In the genomic region with DNA sequence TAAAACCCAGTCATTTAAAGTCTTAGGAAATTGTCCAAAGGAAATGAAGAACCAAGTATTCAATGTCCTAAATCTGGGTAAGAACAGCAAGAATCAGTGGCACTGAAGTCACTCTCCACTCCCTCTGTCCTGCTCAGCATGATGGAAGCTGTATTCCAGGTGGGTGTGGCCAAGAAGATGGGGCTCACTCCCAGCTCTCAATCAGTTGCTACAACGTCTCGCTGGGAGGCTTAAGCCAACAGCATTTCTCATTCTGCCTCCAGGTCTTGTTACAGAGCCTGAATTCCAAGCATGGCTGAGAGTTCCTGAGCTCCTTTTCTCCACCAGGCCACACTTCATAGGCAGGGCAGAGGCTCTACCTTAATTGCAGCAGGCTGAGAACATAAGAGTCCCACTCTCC, we compare ENCODE assay signal across 28 cellular contexts. TPM values are rescaled to one million over a fixed set of nuclear protein-coding genes. Genes with fewer than 3 reads are reported as not detected.
DNase-seq lines count a peak whose midpoint lies in the region; ATAC-seq and TF ChIP-seq lines count a peak whose summit lies in the region.
"Had no signal": no experiment of that assay in that cellular context is flagged by ENCODE, and none has a peak within 500 bp of the region (broad histone marks: within the 10 kb centered on the region; RNA-seq: fewer than 3 reads in every experiment).

No MANE protein-coding gene starts in this region.

- no peaks in the 10 kb centered on the region for H3K4me1 Mint-ChIP-seq in stimulated activated naive CD8-positive, alpha-beta T cell treated with anti-CD3 and anti-CD28 coated beads, Interleukin-15, amount 100 ng/mL, for 72 hours
- H3K4me1 Mint-ChIP-seq: activated CD4-positive, alpha-beta T cell treated with anti-CD3 and anti-CD28 coated beads, Interleukin-2, amount 10 ng/mL, durations not matched to agents 24 days and 14 days; activated naive CD8-positive, alpha-beta T cell treated with anti-CD3 and anti-CD28 coated beads, Interleukin-2, amount 10 ng/mL, durations not matched to agents 7 days and 5 days; CD14-positive monocyte had no signal

- no peaks in the 10 kb centered on the region for H3K27me3 ChIP-seq in mesenchymal stem cell (ENCODE audit: control insufficient read depth in 1 of 2, insufficient read depth in 1 of 2, low read length in 2 of 2)
- H3K27me3 ChIP-seq: thyroid gland had no signal

- no peak for ATAC-seq in stimulated activated naive CD8-positive, alpha-beta T cell treated with anti-CD3 and anti-CD28 coated beads, Interleukin-15, amount 100 ng/mL, for 72 hours
- no peak for ATAC-seq in sciatic nerve
- ATAC-seq: left colon, PC-3 had no signal

- H2BK15ac ChIP-seq in mesenchymal stem cell (ENCODE audit: low read depth, poor library complexity, severe bottlenecking), result no peak overlapping the region

- H3K9me3 Mint-ChIP-seq in stimulated activated naive CD8-positive, alpha-beta T cell treated with anti-CD3 and anti-CD28 coated beads, Interleukin-15, amount 100 ng/mL, for 72 hours, result peaks cover 7 to 9% of the 10 kb centered on the region in 2 donors
- H3K9me3 Mint-ChIP-seq: activated CD4-positive, alpha-beta T cell treated with anti-CD3 and anti-CD28 coated beads, Interleukin-2, amount 10 ng/mL, durations not matched to agents 24 days and 14 days; activated naive CD8-positive, alpha-beta T cell treated with anti-CD3 and anti-CD28 coated beads, Interleukin-2, amount 10 ng/mL, durations not matched to agents 7 days and 5 days; activated T-helper 2 cell treated with anti-CD3 and anti-CD28 coated beads, Interferon-gamma antibody, Interleukin-2, Interleukin-4, amounts not matched to agents 10 μg/mL and 5 μg/mL and 100 μg/mL, durations not matched to agents 14 hours and 24 hours and 36 hours had no signal

- H3K9me3 ChIP-seq in mesenchymal stem cell (ENCODE audit: control insufficient read depth, low read length), result peaks cover 5% of the 10 kb centered on the region
- H3K9me3 ChIP-seq: prostate gland, thyroid gland had no signal

- no peak overlapping the region for H4K91ac ChIP-seq in mesenchymal stem cell (ENCODE audit: low read length)

- H2AFZ ChIP-seq in mesenchymal stem cell (ENCODE audit: low read depth, low read length), result no peak overlapping the region

- H3K36me3 ChIP-seq in mesenchymal stem cell (ENCODE audit: control insufficient read depth in 1 of 2, insufficient read depth in 2 of 2, low read depth in 1 of 2, low read length in 2 of 2), result no peaks in the 10 kb centered on the region
- H3K36me3 ChIP-seq: prostate gland, thyroid gland had no signal

- intact Hi-C loops in sciatic nerve (cut with DNase I), result no loop called here

- H3K79me1 ChIP-seq in mesenchymal stem cell (replicated peaks; ENCODE audit: low read length, poor library complexity, severe bottlenecking), result no peaks in the 10 kb centered on the region

- no peak overlapping the region for H3K27ac Mint-ChIP-seq in stimulated activated naive CD8-positive, alpha-beta T cell treated with anti-CD3 and anti-CD28 coated beads, Interleukin-15, amount 100 ng/mL, for 72 hours
- H3K27ac Mint-ChIP-seq: activated CD4-positive, alpha-beta T cell treated with anti-CD3 and anti-CD28 coated beads, Interleukin-2, amount 10 ng/mL, durations not matched to agents 24 days and 14 days; activated naive CD8-positive, alpha-beta T cell treated with anti-CD3 and anti-CD28 coated beads, Interleukin-2, amount 10 ng/mL, durations not matched to agents 7 days and 5 days; activated T-helper 2 cell treated with anti-CD3 and anti-CD28 coated beads, Interferon-gamma antibody, Interleukin-2, Interleukin-4, amounts not matched to agents 10 μg/mL and 5 μg/mL and 100 μg/mL, durations not matched to agents 14 hours and 24 hours and 36 hours; CD14-positive monocyte; nephron progenitor cell; T-helper 1 cell treated with Interleukin-12 subunit alpha and Interleukin-12 subunit beta and Interleukin-4 antibody, amounts not matched to agents 30 μg/mL and 1 μg/mL, for 36 hours had no signal

- peaks cover 4% of the 10 kb centered on the region for H3K4me1 ChIP-seq in mesenchymal stem cell (ENCODE audit: control insufficient read depth, insufficient read depth, low read depth, low read length)
- H3K4me1 ChIP-seq: prostate gland, thyroid gland had no signal

- H2AK5ac ChIP-seq in mesenchymal stem cell (ENCODE audit: low read length, severe bottlenecking), result peak overlapping the region; percentile 8

- no peak overlapping the region for H2BK5ac ChIP-seq in mesenchymal stem cell (ENCODE audit: low read depth, low read length, poor library complexity, severe bottlenecking)

- H3K9ac ChIP-seq in mesenchymal stem cell (ENCODE audit: low read length), result peak overlapping the region; percentile 72

- no peak overlapping the region for H4K8ac ChIP-seq in mesenchymal stem cell (ENCODE audit: low read length)

- no peak overlapping the region for H2BK12ac ChIP-seq in mesenchymal stem cell (ENCODE audit: low read length in 2 of 2)

- no peak overlapping the region for H3K18ac ChIP-seq in mesenchymal stem cell (ENCODE audit: low read depth in 1 of 2, low read length in 2 of 2)

- H3K4ac ChIP-seq in mesenchymal stem cell (ENCODE audit: low read depth in 1 of 2, low read length in 2 of 2), result no peak overlapping the region

- TF ChIP-seq CTCF in choroid plexus epithelial cell (conservative IDR thresholded peaks at IDR 0.05; ENCODE audit: low read depth, low read length), result no peak

- H3K4me3 ChIP-seq in choroid plexus epithelial cell (ENCODE audit: low read depth, low read length), result no peak overlapping the region
- peak overlapping the region in 1 of 2 experiments; percentile 10 for H3K4me3 ChIP-seq in mesenchymal stem cell (ENCODE audit: insufficient read depth in 1 of 2, low read depth in 1 of 2, low read length in 2 of 2)
- H3K4me3 ChIP-seq: prostate gland, skin epidermis, thyroid gland had no signal

- no peak overlapping the region for H3K4me2 ChIP-seq in mesenchymal stem cell (ENCODE audit: low read length, poor library complexity, severe bottlenecking)

- WGBS in mesenchymal stem cell, result 49% methylated on average over 2 of the region's 2 CpGs

- H3K14ac ChIP-seq in mesenchymal stem cell (ENCODE audit: low read length in 2 of 2), result no peak overlapping the region

- no peak overlapping the region for H3K4me3 Mint-ChIP-seq in stimulated activated naive CD8-positive, alpha-beta T cell treated with anti-CD3 and anti-CD28 coated beads, Interleukin-15, amount 100 ng/mL, for 72 hours
- H3K4me3 Mint-ChIP-seq: activated CD4-positive, alpha-beta T cell treated with anti-CD3 and anti-CD28 coated beads, Interleukin-2, amount 10 ng/mL, durations not matched to agents 24 days and 14 days; activated naive CD8-positive, alpha-beta T cell treated with anti-CD3 and anti-CD28 coated beads, Interleukin-2, amount 10 ng/mL, durations not matched to agents 7 days and 5 days; CD14-positive monocyte; nephron progenitor cell; T-helper 1 cell treated with Interleukin-12 subunit alpha and Interleukin-12 subunit beta and Interleukin-4 antibody, amounts not matched to agents 30 μg/mL and 1 μg/mL, for 36 hours had no signal

- H3K27me3 Mint-ChIP-seq in stimulated activated naive CD8-positive, alpha-beta T cell treated with anti-CD3 and anti-CD28 coated beads, Interleukin-15, amount 100 ng/mL, for 72 hours, result peaks cover 10% of the 10 kb centered on the region

- H3K27ac ChIP-seq in mesenchymal stem cell (ENCODE audit: low read length, poor library complexity, severe bottlenecking), result no peak overlapping the region
- H3K27ac ChIP-seq: prostate gland, thyroid gland had no signal

- peak; percentile 76 for DNase-seq in ELF-1 (ENCODE audit: low read depth, low spot score)
- peak; percentile 10 for DNase-seq in NCI-H226
- peak; percentile 42 for DNase-seq in choroid plexus epithelial cell (ENCODE audit: low read depth)
- DNase-seq in mesenchymal stem cell, result no peak
- no peak for DNase-seq in HuH-7 (ENCODE audit: low spot score)
- DNase-seq in NCI-H1105 treated with DMSO at 0.1 percent for 48 hours (lab: John Stamatoyannopoulos, UW), result no peak
- no peak for DNase-seq in stimulated activated naive CD8-positive, alpha-beta T cell treated with anti-CD3 and anti-CD28 coated beads, Interleukin-15, amount 100 ng/mL, for 72 hours
- no peak for DNase-seq in sciatic nerve (ENCODE audit: low spot score)
- DNase-seq: ACHN; activated CD4-positive, alpha-beta T cell treated with anti-CD3 and anti-CD28 coated beads, Interleukin-2, amount 10 ng/mL, durations not matched to agents 24 days and 14 days; activated naive CD8-positive, alpha-beta T cell treated with anti-CD3 and anti-CD28 coated beads, Interleukin-2, amount 10 ng/mL, durations not matched to agents 7 days and 5 days; foreskin melanocyte; GF-D8; GOT3; left colon; midbrain; MM.1S; NCI-H1694; NCI-H82; nephron progenitor cell; PC-3; stimulated activated naive CD4-positive, alpha-beta T cell treated with Interleukin-2 at 50 U/mL for 16 hours; thyroid gland had no signal

- H2BK120ac ChIP-seq in mesenchymal stem cell (ENCODE audit: low read depth, low read length), result no peak overlapping the region

- no peak overlapping the region for H3K23ac ChIP-seq in mesenchymal stem cell (ENCODE audit: low read length in 2 of 2)

RNA-seq across cellular contexts. Expression of a gene that starts 41.2 kb away (rescaled TPM):
- polyA plus RNA-seq in mesenchymal stem cell (2013, experiment 1 of 2), result 39.8 TPM
- 39.0 TPM for polyA plus RNA-seq in mesenchymal stem cell (2013, experiment 2 of 2)
- total RNA-seq in sciatic nerve, result 192 TPM

Comparison
In these comparisons a context has a peak if more than half of its experiments do, and no peak if none do; other contexts are left out.
1. DNase-seq: peak in ELF-1 (single experiment), NCI-H226 (single experiment) and choroid plexus epithelial cell (single experiment); none in mesenchymal stem cell (single experiment), HuH-7 (single experiment), NCI-H1105 treated with DMSO at 0.1 percent for 48 hours (single experiment), stimulated activated naive CD8-positive, alpha-beta T cell treated with anti-CD3 and anti-CD28 coated beads, Interleukin-15, amount 100 ng/mL, for 72 hours (0 of 2) and sciatic nerve (single experiment).